8 cellular contexts compared by ENCODE assay signal in genomic region chr10:14603539-14604102, GRCh38.
DNase-seq lines count a peak whose midpoint lies in the region; ATAC-seq and TF ChIP-seq lines count a peak whose summit lies in the region.

No MANE protein-coding gene starts in this region.

- no peaks in the 10 kb centered on the region; the same call in 1 of the 2 replicates for H3K36me3 ChIP-seq in Panc1 (ENCODE audit: control insufficient read depth, insufficient read depth, low read length)
- no peaks in the 10 kb centered on the region for H3K36me3 ChIP-seq in mesendoderm (ENCODE audit: control insufficient read depth, insufficient read depth, low read length)
- H3K36me3 ChIP-seq in upper lobe of right lung, result peaks cover 15% of the 10 kb centered on the region

- H3K4me3 ChIP-seq in Panc1 (ENCODE audit: low read depth in 2 of 2, low read length in 2 of 2) (peak overlapping the region; percentile 40 to 79), coronary artery (peak overlapping the region; percentile 97), mesendoderm (ENCODE audit: low read length) (peak overlapping the region; percentile 66), upper lobe of right lung (peak overlapping the region; percentile 74)

- H4K5ac ChIP-seq in mesendoderm (ENCODE audit: low read length), result no peak overlapping the region

- H3K4me1 ChIP-seq in Panc1 (ENCODE audit: control insufficient read depth, insufficient read depth, low read length) (0 out of 2 replicates have a peak, but pooled peaks cover 4% of the 10 kb centered on the region), mesendoderm (ENCODE audit: control insufficient read depth, low read depth, low read length) (peaks cover 4% of the 10 kb centered on the region), upper lobe of right lung (peaks cover 11% of the 10 kb centered on the region)

- H3K79me2 ChIP-seq in mesendoderm (ENCODE audit: control insufficient read depth, insufficient read depth, low read length), result peaks cover 3% of the 10 kb centered on the region

- no peak overlapping the region for H2BK15ac ChIP-seq in mesendoderm (replicated peaks; ENCODE audit: low read depth)

- H2BK120ac ChIP-seq in mesendoderm (ENCODE audit: low read depth, low read length), result peak overlapping the region; percentile 66

- peak overlapping the region; percentile 81 for H3K56ac ChIP-seq in mesendoderm (ENCODE audit: low read length)

- in situ Hi-C loops in Panc1 (cut with HindIII; ENCODE audit: low pct_unique_long_range_greater_than_20kb, low sequenced_read_pairs), result no loop called here

- no CpG with 5 or more reads among the region's 58 CpGs for WGBS in mesendoderm (ENCODE audit: extremely low coverage, insufficient coverage, low lambda C conversion rate)

- H4K8ac ChIP-seq in mesendoderm (ENCODE audit: low read depth, low read length), result no peak overlapping the region

- 0 out of 2 replicates have a peak, but pooled peaks cover 4% of the 10 kb centered on the region for H3K27me3 ChIP-seq in Panc1 (ENCODE audit: control insufficient read depth, insufficient read depth, low read length)
- no peaks in the 10 kb centered on the region for H3K27me3 ChIP-seq in mesendoderm (ENCODE audit: insufficient read depth, low read length, poor library complexity)
- H3K27me3 ChIP-seq in upper lobe of right lung, result no peaks in the 10 kb centered on the region

- no peak overlapping the region for H3K23ac ChIP-seq in mesendoderm (ENCODE audit: low read length)

- CTCF ChIA-PET in Panc1 (lab: Charles Lee), result no interaction called here

- peak overlapping the region; percentile 100 for H3K4me2 ChIP-seq in mesendoderm (ENCODE audit: low read length)

- H3K9me3 ChIP-seq in Panc1 (ENCODE audit: control insufficient read depth, insufficient read depth, low read depth, low read length) (no peaks in the 10 kb centered on the region), upper lobe of right lung (no peaks in the 10 kb centered on the region)

- TF ChIP-seq CTCF in Panc1 (IDR thresholded peaks at IDR 0.05) (no peak), coronary artery (IDR thresholded peaks at IDR 0.05) (no peak), upper lobe of right lung (IDR thresholded peaks at IDR 0.05) (no peak)

- H3K27ac ChIP-seq in Panc1 (ENCODE audit: low read length) (no peak overlapping the region), coronary artery (peak overlapping the region; percentile 54 to 91), mesendoderm (ENCODE audit: low read depth, low read length) (no peak overlapping the region), upper lobe of right lung (peak overlapping the region; percentile 44)

- no peak overlapping the region for H2AK5ac ChIP-seq in mesendoderm (ENCODE audit: low read length)

- peak overlapping the region; percentile 88 for H3K4ac ChIP-seq in mesendoderm (ENCODE audit: low read depth, low read length)

- no TSS peak for BruUV-seq in Panc1 (replicated peaks; lab: Mats Ljungman, UMichigan)

- POLR2A ChIA-PET in Panc1 (lab: Charles Lee), result no interaction called here

- no peak overlapping the region for H2BK5ac ChIP-seq in mesendoderm (ENCODE audit: low read length)

- DNase-seq in NCI-H345 (lab: John Stamatoyannopoulos, UW) (peak; percentile 7), NCI-H345 treated with DMSO at 0.1 percent for 48 hours (lab: John Stamatoyannopoulos, UW; ENCODE audit: unreplicated experiment) (no peak), Panc1 (ENCODE audit: low read depth, low spot score) (no peak), coronary artery (ENCODE audit: low spot score) (no peak), mesendoderm (no peak), upper lobe of right lung (peak; percentile 70)

- intact Hi-C loops in Panc1 (cut with micrococcal nuclease; ENCODE audit: unreplicated experiment), result no loop called here
- intact Hi-C loops in upper lobe of right lung (cut with DNase I), result no loop called here

- peak; percentile 16 for ATAC-seq in HG02571 (IDR thresholded peaks at IDR 0.05; ENCODE audit: unreplicated experiment)
- peak; percentile 50 for ATAC-seq in Panc1
- peak; percentile 9 for ATAC-seq in upper lobe of right lung
- ATAC-seq in HG03108 (IDR thresholded peaks at IDR 0.05; ENCODE audit: unreplicated experiment), result no peak

- peak overlapping the region; percentile 59 for H3K9ac ChIP-seq in mesendoderm (ENCODE audit: low read length)

- peak overlapping the region; percentile 94 for H3K18ac ChIP-seq in mesendoderm (ENCODE audit: low read length)

- peaks cover 12% of the 10 kb centered on the region for H3K79me1 ChIP-seq in mesendoderm (ENCODE audit: low read length)

Comparison
In these comparisons a context has a peak if more than half of its experiments do, and no peak if none do; other contexts are left out.
1. DNase-seq: peak in NCI-H345 (single experiment) and upper lobe of right lung (single experiment); none in NCI-H345 treated with DMSO at 0.1 percent for 48 hours (single experiment), Panc1 (single experiment), coronary artery (single experiment) and mesendoderm (single experiment).
2. H3K27ac ChIP-seq: peak in coronary artery (2 of 2) and upper lobe of right lung (single experiment); none in Panc1 (single experiment) and mesendoderm (single experiment).
3. Peak in every context shown above with its lines, with median percentiles within 50 percentile points of each other: H3K4me3 ChIP-seq.